In genomic region chr2:644871-645270, GRCh38 we compare ENCODE assay signal across 13 cellular contexts. TPM values are rescaled to one million over a fixed set of nuclear protein-coding genes. Genes with fewer than 3 reads are reported as not detected.
DNase-seq lines count a peak whose midpoint lies in the region; ATAC-seq and TF ChIP-seq lines count a peak whose summit lies in the region.
"Had no signal": no experiment of that assay in that cellular context is flagged by ENCODE, and none has a peak within 500 bp of the region (broad histone marks: within the 10 kb centered on the region; RNA-seq: fewer than 3 reads in every experiment).

No MANE protein-coding gene starts in this region.

- H3K9me3 ChIP-seq in esophagus muscularis mucosa, result no peaks in the 10 kb centered on the region
- no peaks in the 10 kb centered on the region for H3K9me3 ChIP-seq in vagina
- H3K9me3 ChIP-seq in ovary, result no peaks in the 10 kb centered on the region
- H3K9me3 ChIP-seq: BLaER1 treated with 17β-estradiol and CSF1 and Interleukin-3, amounts not matched to agents 10 nM and 100 nM had no signal

- TF ChIP-seq POLR2A in esophagus muscularis mucosa (IDR thresholded peaks at IDR 0.05; ENCODE audit: low read depth), result no peak
- TF ChIP-seq POLR2A in vagina (IDR thresholded peaks at IDR 0.05), result no peak
- no peak for TF ChIP-seq POLR2A in ovary (IDR thresholded peaks at IDR 0.05)

- no peak for TF ChIP-seq CTCF in esophagus muscularis mucosa (IDR thresholded peaks at IDR 0.05)
- no peak for TF ChIP-seq CTCF in vagina (IDR thresholded peaks at IDR 0.05)
- TF ChIP-seq CTCF in ovary (IDR thresholded peaks at IDR 0.05), result no peak

- WGBS in esophagus muscularis mucosa, result 61% methylated on average over 4 of the region's 5 CpGs
- WGBS in ovary, 3 donors, result 54 to 74% (median 54%) methylated on average over 5 of the region's 5 CpGs

- H3K27me3 ChIP-seq in esophagus muscularis mucosa, result peaks cover 0 to 68% (median 0%) of the 10 kb centered on the region in 4 donors
- H3K27me3 ChIP-seq in vagina, result no peaks in the 10 kb centered on the region
- no peaks in the 10 kb centered on the region for H3K27me3 ChIP-seq in ovary
- H3K27me3 ChIP-seq: BLaER1 treated with 17β-estradiol and CSF1 and Interleukin-3, amounts not matched to agents 10 nM and 100 nM had no signal

- H3K9me3 Mint-ChIP-seq in activated CD8-positive, alpha-beta memory T cell treated with anti-CD3 and anti-CD28 coated beads, Interleukin-2, amount 10 ng/mL, durations not matched to agents 7 days and 5 days (ENCODE audit: low read depth), result no peaks in the 10 kb centered on the region
- H3K9me3 Mint-ChIP-seq: CD4-positive, CD25-positive, alpha-beta regulatory T cell had no signal

- H3K4me1 Mint-ChIP-seq in activated CD8-positive, alpha-beta memory T cell treated with anti-CD3 and anti-CD28 coated beads, Interleukin-2, amount 10 ng/mL, durations not matched to agents 7 days and 5 days, result no peaks in the 10 kb centered on the region
- H3K4me1 Mint-ChIP-seq: CD4-positive, CD25-positive, alpha-beta regulatory T cell had no signal

- H3K36me3 Mint-ChIP-seq in activated CD8-positive, alpha-beta memory T cell treated with anti-CD3 and anti-CD28 coated beads, Interleukin-2, amount 10 ng/mL, durations not matched to agents 7 days and 5 days, result no peaks in the 10 kb centered on the region
- H3K36me3 Mint-ChIP-seq: CD4-positive, CD25-positive, alpha-beta regulatory T cell had no signal

- H3K4me1 ChIP-seq in esophagus muscularis mucosa (no peaks in the 10 kb centered on the region), vagina (peaks cover 3% of the 10 kb centered on the region), ovary (ENCODE audit: insufficient read depth) (no peaks in the 10 kb centered on the region)

- CTCF ChIA-PET in activated CD8-positive, alpha-beta memory T cell treated with anti-CD3 and anti-CD28 coated beads, Interleukin-2, amount 10 ng/mL, durations not matched to agents 7 days and 5 days (lab: Charles Lee), result interaction anchor here (1.1 kb wide), 1 partner anchor 8 kb away, joined by 3 read pairs; no protein-coding TSS in a partner anchor

- TF ChIP-seq EP300 in esophagus muscularis mucosa (IDR thresholded peaks at IDR 0.05) (no peak), ovary (IDR thresholded peaks at IDR 0.05) (no peak)

- no peak overlapping the region for H3K27ac Mint-ChIP-seq in activated CD8-positive, alpha-beta memory T cell treated with anti-CD3 and anti-CD28 coated beads, Interleukin-2, amount 10 ng/mL, durations not matched to agents 7 days and 5 days

- no peak overlapping the region for H3K4me3 Mint-ChIP-seq in activated CD8-positive, alpha-beta memory T cell treated with anti-CD3 and anti-CD28 coated beads, Interleukin-2, amount 10 ng/mL, durations not matched to agents 7 days and 5 days
- H3K4me3 Mint-ChIP-seq: CD4-positive, CD25-positive, alpha-beta regulatory T cell had no signal

- peaks cover 13% of the 10 kb centered on the region for H3K27me3 Mint-ChIP-seq in activated CD8-positive, alpha-beta memory T cell treated with anti-CD3 and anti-CD28 coated beads, Interleukin-2, amount 10 ng/mL, durations not matched to agents 7 days and 5 days
- H3K27me3 Mint-ChIP-seq: CD4-positive, CD25-positive, alpha-beta regulatory T cell had no signal

- H3K27ac ChIP-seq in esophagus muscularis mucosa (replicated peaks in 1 of 4) (no peak overlapping the region), vagina (no peak overlapping the region), ovary (no peak overlapping the region)
- H3K27ac ChIP-seq: BLaER1 treated with 17β-estradiol and CSF1 and Interleukin-3, amounts not matched to agents 10 nM and 100 nM; HL-60 had no signal

- ATAC-seq in activated CD8-positive, alpha-beta memory T cell treated with anti-CD3 and anti-CD28 coated beads, Interleukin-2, amount 10 ng/mL, durations not matched to agents 7 days and 5 days, result no peak
- no peak for ATAC-seq in GM19463 (IDR thresholded peaks at IDR 0.05; ENCODE audit: unreplicated experiment)
- ATAC-seq: GM12878, HCT116 had no signal

- intact Hi-C loops in esophagus muscularis mucosa (cut with DNase I), result no loop called here
- intact Hi-C loops in vagina (cut with DNase I), result no loop called here
- intact Hi-C loops in ovary (cut with DNase I), result no loop called here

- no peaks in the 10 kb centered on the region for H3K36me3 ChIP-seq in esophagus muscularis mucosa
- no peaks in the 10 kb centered on the region for H3K36me3 ChIP-seq in vagina
- H3K36me3 ChIP-seq in ovary, result no peaks in the 10 kb centered on the region
- H3K36me3 ChIP-seq: BLaER1 treated with 17β-estradiol and CSF1 and Interleukin-3, amounts not matched to agents 10 nM and 100 nM had no signal

- no peak overlapping the region for H3K4me3 ChIP-seq in esophagus muscularis mucosa
- no peak overlapping the region for H3K4me3 ChIP-seq in vagina
- no peak overlapping the region for H3K4me3 ChIP-seq in ovary
- H3K4me3 ChIP-seq: BLaER1 treated with 17β-estradiol and CSF1 and Interleukin-3, amounts not matched to agents 10 nM and 100 nM; GM12878 had no signal

- DNase-seq in activated CD8-positive, alpha-beta memory T cell treated with anti-CD3 and anti-CD28 coated beads for 24 hours, result peak; percentile 28
- DNase-seq in activated CD8-positive, alpha-beta memory T cell treated with anti-CD3 and anti-CD28 coated beads, Interleukin-2, amount 50 U/mL, for 4 hours, result no peak
- DNase-seq in activated CD8-positive, alpha-beta memory T cell treated with anti-CD3 and anti-CD28 coated beads, Interleukin-2, amount 10 ng/mL, durations not matched to agents 7 days and 5 days, result peak; percentile 22
- DNase-seq in esophagus muscularis mucosa (ENCODE audit: extremely low spot score) (peak; percentile 86), vagina (ENCODE audit: extremely low spot score in 2 of 2) (peak; percentile 49 to 72), ovary (no peak)
- DNase-seq: 8988T; CD4-positive, CD25-positive, alpha-beta regulatory T cell had no signal

RNA-seq across cellular contexts. Expression of gene TMEM18, which starts 32.3 kb away (rescaled TPM):
- 10 to 100 TPM; 22.1 to 25.6 TPM for total RNA-seq in activated CD8-positive, alpha-beta memory T cell treated with anti-CD3 and anti-CD28 coated beads, Interleukin-2, amount 10 ng/mL, durations not matched to agents 7 days and 5 days
- total RNA-seq in esophagus muscularis mucosa (10 to 100 TPM in 2 of 4 donors, 1 to 10 TPM in 2; 8.7 to 27.3 (median 10.2) TPM), vagina (21.1 TPM), ovary (10 to 100 TPM; 27.5 to 48.5 (median 39.5) TPM)
- polyA plus RNA-seq in ovary, result 10 to 100 TPM; 44.7 to 46.8 TPM

Comparison
In these comparisons a context has a peak if more than half of its experiments do, and no peak if none do; other contexts are left out.
1. DNase-seq: peak in activated CD8-positive, alpha-beta memory T cell treated with anti-CD3 and anti-CD28 coated beads for 24 hours (single experiment), activated CD8-positive, alpha-beta memory T cell treated with anti-CD3 and anti-CD28 coated beads, Interleukin-2, amount 10 ng/mL, durations not matched to agents 7 days and 5 days (single experiment), esophagus muscularis mucosa (single experiment) and vagina (2 of 2); none in activated CD8-positive, alpha-beta memory T cell treated with anti-CD3 and anti-CD28 coated beads, Interleukin-2, amount 50 U/mL, for 4 hours (single experiment) and ovary (0 of 5).